Comparison of ENCODE assay signal across 8 cellular contexts in genomic region chr4:56387023-56388001, GRCh38. TPM values are rescaled to one million over a fixed set of nuclear protein-coding genes. Genes with fewer than 3 reads are reported as not detected.
DNase-seq lines count a peak whose midpoint lies in the region; ATAC-seq and TF ChIP-seq lines count a peak whose summit lies in the region.

A gene with protein sequence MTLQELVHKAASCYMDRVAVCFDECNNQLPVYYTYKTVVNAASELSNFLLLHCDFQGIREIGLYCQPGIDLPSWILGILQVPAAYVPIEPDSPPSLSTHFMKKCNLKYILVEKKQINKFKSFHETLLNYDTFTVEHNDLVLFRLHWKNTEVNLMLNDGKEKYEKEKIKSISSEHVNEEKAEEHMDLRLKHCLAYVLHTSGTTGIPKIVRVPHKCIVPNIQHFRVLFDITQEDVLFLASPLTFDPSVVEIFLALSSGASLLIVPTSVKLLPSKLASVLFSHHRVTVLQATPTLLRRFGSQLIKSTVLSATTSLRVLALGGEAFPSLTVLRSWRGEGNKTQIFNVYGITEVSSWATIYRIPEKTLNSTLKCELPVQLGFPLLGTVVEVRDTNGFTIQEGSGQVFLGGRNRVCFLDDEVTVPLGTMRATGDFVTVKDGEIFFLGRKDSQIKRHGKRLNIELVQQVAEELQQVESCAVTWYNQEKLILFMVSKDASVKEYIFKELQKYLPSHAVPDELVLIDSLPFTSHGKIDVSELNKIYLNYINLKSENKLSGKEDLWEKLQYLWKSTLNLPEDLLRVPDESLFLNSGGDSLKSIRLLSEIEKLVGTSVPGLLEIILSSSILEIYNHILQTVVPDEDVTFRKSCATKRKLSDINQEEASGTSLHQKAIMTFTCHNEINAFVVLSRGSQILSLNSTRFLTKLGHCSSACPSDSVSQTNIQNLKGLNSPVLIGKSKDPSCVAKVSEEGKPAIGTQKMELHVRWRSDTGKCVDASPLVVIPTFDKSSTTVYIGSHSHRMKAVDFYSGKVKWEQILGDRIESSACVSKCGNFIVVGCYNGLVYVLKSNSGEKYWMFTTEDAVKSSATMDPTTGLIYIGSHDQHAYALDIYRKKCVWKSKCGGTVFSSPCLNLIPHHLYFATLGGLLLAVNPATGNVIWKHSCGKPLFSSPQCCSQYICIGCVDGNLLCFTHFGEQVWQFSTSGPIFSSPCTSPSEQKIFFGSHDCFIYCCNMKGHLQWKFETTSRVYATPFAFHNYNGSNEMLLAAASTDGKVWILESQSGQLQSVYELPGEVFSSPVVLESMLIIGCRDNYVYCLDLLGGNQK (minus strand): TSS chr4:56387491. CDS start chr4:56384299, 3,192 bp downstream.

- under 1% methylated on average over 57 of the region's 57 CpGs for WGBS in liver

- peaks cover 0 to 15% (median 10%) of the 10 kb centered on the region in 4 donors for H3K4me1 ChIP-seq in liver (ENCODE audit: control insufficient read depth in 4 of 4, insufficient read depth in 4 of 4, low read length in 3 of 4)

- DNase-seq in NCI-H774 (lab: John Stamatoyannopoulos, UW) (peak; percentile 88), dermis microvascular lymphatic vessel endothelial cell (ENCODE audit: low read depth in 2 of 2) (peak; percentile 91 to 96)
- DNase-seq in activated CD4-positive, alpha-beta T cell treated with anti-CD3 and anti-CD28 coated beads, Interleukin-2, amount 50 U/mL, for 48 hours = peak; percentile 96 to 97
- peak; percentile 94 for DNase-seq in stimulated activated CD4-positive, alpha-beta T cell treated with anti-CD3 and anti-CD28 coated beads, Interleukin-4, amount 100 ng/mL, for 24 hours

- no peaks in the 10 kb centered on the region for H3K27me3 ChIP-seq in liver (ENCODE audit: control insufficient read depth in 4 of 4, insufficient read depth in 4 of 4, low read length in 3 of 4)

- peak within 1 kb of the TSS; percentile 58 to 92 (median 67) for H3K4me3 ChIP-seq in liver (ENCODE audit: low read depth in 1 of 3, low read length in 3 of 3)

- TF ChIP-seq CTCF in C4-2B (conservative IDR thresholded peaks at IDR 0.05) (no peak), liver (IDR thresholded peaks at IDR 0.05; ENCODE audit: low read depth, low read length, missing input control) (no peak)

- H3K9ac ChIP-seq in liver (ENCODE audit: low read depth in 1 of 2, low read length in 2 of 2) = peak within 1 kb of the TSS; percentile 92 to 93

- no peak for TF ChIP-seq RAD21 in liver (IDR thresholded peaks at IDR 0.05)

- H3K27ac ChIP-seq in C4-2B (peak within 1 kb of the TSS; percentile 76), liver (ENCODE audit: low read depth in 1 of 2, low read length in 2 of 2) (peak within 1 kb of the TSS; percentile 94 to 97)

- no peaks in the 10 kb centered on the region for H3K36me3 ChIP-seq in liver (ENCODE audit: control insufficient read depth in 4 of 4, insufficient read depth in 3 of 4, low read depth in 1 of 4, low read length in 3 of 4)

- H3K9me3 ChIP-seq in liver (ENCODE audit: control insufficient read depth in 4 of 4, low read length in 3 of 4) = no peaks in the 10 kb centered on the region

- ATAC-seq in GM19395 (IDR thresholded peaks at IDR 0.05; ENCODE audit: unreplicated experiment) (peak; percentile 96), HG03565 (IDR thresholded peaks at IDR 0.05; ENCODE audit: unreplicated experiment) (peak; percentile 84)

TF ChIP-seq in liver, 16 proteins besides CTCF, POLR2A, EP300 and RAD21:
- TF ChIP-seq NR2F2 (IDR thresholded peaks at IDR 0.05) = peak; percentile 72
- peak; percentile 84 for TF ChIP-seq YY1 (IDR thresholded peaks at IDR 0.05)
- TF ChIP-seq ZBTB33 (IDR thresholded peaks at IDR 0.05) = peak; percentile 73
- peak; percentile 11 for TF ChIP-seq FOXA2 (IDR thresholded peaks at IDR 0.05)
- peak in 1 of 2 donors; percentile 72 for TF ChIP-seq GABPA (IDR thresholded peaks at IDR 0.05 in 1 of 2, conservative IDR thresholded peaks at IDR 0.05 in 1 of 2)
- TF ChIP-seq SP1 (IDR thresholded peaks at IDR 0.05) = peak; percentile 73
- peak in 1 of 2 donors; percentile 14 for TF ChIP-seq HNF4A (conservative IDR thresholded peaks at IDR 0.05)
- TF ChIP-seq FOXA1 (IDR thresholded peaks at IDR 0.05) = no peak
- TF ChIP-seq MAX (IDR thresholded peaks at IDR 0.05) = peak; percentile 86
- peak; percentile 57 for TF ChIP-seq ATF3 (IDR thresholded peaks at IDR 0.05)
- TF ChIP-seq, protein P1, sequence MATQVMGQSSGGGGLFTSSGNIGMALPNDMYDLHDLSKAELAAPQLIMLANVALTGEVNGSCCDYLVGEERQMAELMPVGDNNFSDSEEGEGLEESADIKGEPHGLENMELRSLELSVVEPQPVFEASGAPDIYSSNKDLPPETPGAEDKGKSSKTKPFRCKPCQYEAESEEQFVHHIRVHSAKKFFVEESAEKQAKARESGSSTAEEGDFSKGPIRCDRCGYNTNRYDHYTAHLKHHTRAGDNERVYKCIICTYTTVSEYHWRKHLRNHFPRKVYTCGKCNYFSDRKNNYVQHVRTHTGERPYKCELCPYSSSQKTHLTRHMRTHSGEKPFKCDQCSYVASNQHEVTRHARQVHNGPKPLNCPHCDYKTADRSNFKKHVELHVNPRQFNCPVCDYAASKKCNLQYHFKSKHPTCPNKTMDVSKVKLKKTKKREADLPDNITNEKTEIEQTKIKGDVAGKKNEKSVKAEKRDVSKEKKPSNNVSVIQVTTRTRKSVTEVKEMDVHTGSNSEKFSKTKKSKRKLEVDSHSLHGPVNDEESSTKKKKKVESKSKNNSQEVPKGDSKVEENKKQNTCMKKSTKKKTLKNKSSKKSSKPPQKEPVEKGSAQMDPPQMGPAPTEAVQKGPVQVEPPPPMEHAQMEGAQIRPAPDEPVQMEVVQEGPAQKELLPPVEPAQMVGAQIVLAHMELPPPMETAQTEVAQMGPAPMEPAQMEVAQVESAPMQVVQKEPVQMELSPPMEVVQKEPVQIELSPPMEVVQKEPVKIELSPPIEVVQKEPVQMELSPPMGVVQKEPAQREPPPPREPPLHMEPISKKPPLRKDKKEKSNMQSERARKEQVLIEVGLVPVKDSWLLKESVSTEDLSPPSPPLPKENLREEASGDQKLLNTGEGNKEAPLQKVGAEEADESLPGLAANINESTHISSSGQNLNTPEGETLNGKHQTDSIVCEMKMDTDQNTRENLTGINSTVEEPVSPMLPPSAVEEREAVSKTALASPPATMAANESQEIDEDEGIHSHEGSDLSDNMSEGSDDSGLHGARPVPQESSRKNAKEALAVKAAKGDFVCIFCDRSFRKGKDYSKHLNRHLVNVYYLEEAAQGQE (IDR thresholded peaks at IDR 0.05) = peak; percentile 90
- no peak for TF ChIP-seq HNF4G (IDR thresholded peaks at IDR 0.05)
- TF ChIP-seq EGR1 (IDR thresholded peaks at IDR 0.05; ENCODE audit: low read depth in 2 of 2) = no peak
- TF ChIP-seq JUND (IDR thresholded peaks at IDR 0.05) = peak in 1 of 2 donors; percentile 52
- peak; percentile 79 for TF ChIP-seq TAF1 (conservative IDR thresholded peaks at IDR 0.05)
- peak; percentile 58 to 64 for TF ChIP-seq RXRA (IDR thresholded peaks at IDR 0.05)

RNA-seq across cellular contexts. Expression of the gene that starts here (rescaled TPM):
- total RNA-seq in dermis microvascular lymphatic vessel endothelial cell (6.7 and 9.0 TPM in 2 replicates), liver (10 to 100 TPM in 1 of 2 donors, 1 to 10 TPM in 1; 8.0 to 10.2 TPM)
- polyA plus RNA-seq in liver = 10 to 100 TPM in 1 of 2 donors, 1 to 10 TPM in 1; 2.7 to 13.3 TPM

Comparison
In these comparisons a context has a peak if more than half of its experiments do, and no peak if none do; other contexts are left out.
1. Peak in every context shown above with its lines: DNase-seq, ATAC-seq, H3K4me3 ChIP-seq and H3K27ac ChIP-seq.